In the genomic region with DNA sequence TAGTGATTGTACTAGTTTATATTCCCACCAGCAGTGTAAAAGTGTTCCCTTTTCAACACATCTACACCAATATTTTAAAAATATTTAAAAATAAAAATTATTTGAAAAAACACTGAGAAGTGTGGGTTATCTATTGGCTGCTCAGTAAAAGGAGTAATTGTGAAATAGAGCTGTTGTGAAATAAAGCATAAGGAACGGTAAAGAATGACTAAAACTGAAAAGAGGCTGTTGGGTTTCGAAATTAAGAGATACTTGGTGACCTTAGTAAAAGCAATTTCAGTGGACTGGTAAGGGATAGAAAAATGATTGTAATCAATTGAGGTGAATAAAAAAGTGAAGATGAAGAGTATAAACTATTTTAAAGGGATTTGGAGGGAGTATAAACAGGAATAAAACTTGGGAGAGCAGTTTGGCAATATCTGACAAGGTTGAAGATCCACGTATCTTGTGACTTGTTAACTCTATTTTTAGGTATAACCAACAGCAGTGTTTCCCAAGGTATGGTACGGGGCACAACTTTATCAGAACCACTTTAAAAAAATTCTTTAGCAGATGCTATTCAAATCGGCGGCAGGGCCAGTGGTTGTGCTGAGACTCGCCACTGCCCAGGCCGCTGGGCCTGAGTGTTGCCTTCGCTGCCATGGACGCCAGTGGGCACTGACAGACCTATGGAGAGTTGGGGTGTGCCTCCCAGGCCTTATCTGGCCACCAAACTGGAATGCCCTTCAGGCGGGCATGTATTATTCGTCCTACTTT, we compare ENCODE assay signal across 21 cellular contexts.
A peak's percentile ranks its signal among the peaks of the same experiment; 100 is the strongest.
DNase-seq lines count a peak whose midpoint lies in the region; ATAC-seq and TF ChIP-seq lines count a peak whose summit lies in the region.
"Had no signal": no experiment of that assay in that cellular context is flagged by ENCODE, and none has a peak within 500 bp of the region (broad histone marks: within the 10 kb centered on the region; RNA-seq: fewer than 3 reads in every experiment).

No MANE protein-coding gene starts in this region.

- H3K4me3 Mint-ChIP-seq in activated CD4-positive, alpha-beta T cell treated with anti-CD3 and anti-CD28 coated beads, Interleukin-2, amount 10 ng/mL, durations not matched to agents 7 days and 5 days, result no peak overlapping the region
- H3K4me3 Mint-ChIP-seq: activated CD8-positive, alpha-beta T cell treated with anti-CD3 and anti-CD28 coated beads for 36 hours; B cell; immature natural killer cell had no signal

- TF ChIP-seq CTCF in right atrium auricular region (IDR thresholded peaks at IDR 0.05), result no peak

- DNase-seq in Right ventricle myocardium inferior (ENCODE audit: missing footprints) (no peak), right atrium auricular region (ENCODE audit: low spot score) (no peak), SIG-M5 treated with dmso at 0.1 percent for 504 hours (lab: John Stamatoyannopoulos, UW; ENCODE audit: unreplicated experiment) (peak; percentile 88), fibroblast of peridontal ligament (ENCODE audit: extremely low read depth) (peak; percentile 17), H4 (ENCODE audit: low spot score) (no peak), D341Med (ENCODE audit: low spot score) (no peak)
- no peak for DNase-seq in activated CD4-positive, alpha-beta T cell treated with anti-CD3 and anti-CD28 coated beads, Interleukin-2, amount 10 ng/mL, durations not matched to agents 7 days and 5 days
- DNase-seq: activated CD4-positive, CD25-positive, alpha-beta regulatory T cell; activated CD8-positive, alpha-beta T cell treated with anti-CD3 and anti-CD28 coated beads for 36 hours; activated T-cell treated with anti-CD3 and anti-CD28 coated beads, Interleukin-2, amount 50 U/mL, for 1 hour; COR-L47; immature natural killer cell; lower lobe of right lung; NCI-H1048; NCI-H2029; SK-N-SH; stimulated activated CD8-positive, alpha-beta memory T cell treated with anti-CD3 and anti-CD28 coated beads, Interleukin-4, amount 100 ng/mL, for 48 hours had no signal

- H3K36me3 ChIP-seq in right atrium auricular region, result peaks cover 8% of the 10 kb centered on the region
- H3K36me3 ChIP-seq: lower lobe of right lung, neutrophil, upper lobe of left lung had no signal

- no peak overlapping the region for H3K27ac Mint-ChIP-seq in activated CD4-positive, alpha-beta T cell treated with anti-CD3 and anti-CD28 coated beads, Interleukin-2, amount 10 ng/mL, durations not matched to agents 7 days and 5 days
- H3K27ac Mint-ChIP-seq: activated CD8-positive, alpha-beta T cell treated with anti-CD3 and anti-CD28 coated beads for 36 hours; B cell; immature natural killer cell had no signal

- ATAC-seq in Right ventricle myocardium inferior, result peak; percentile 54
- ATAC-seq in HG02610 (IDR thresholded peaks at IDR 0.05; ENCODE audit: unreplicated experiment), result no peak
- ATAC-seq: activated CD8-positive, alpha-beta T cell treated with anti-CD3 and anti-CD28 coated beads for 36 hours; lower lobe of right lung had no signal

- no peak overlapping the region for H3K27ac ChIP-seq in right atrium auricular region
- H3K27ac ChIP-seq: lower lobe of right lung, neutrophil, upper lobe of left lung had no signal

- H3K4me1 Mint-ChIP-seq in activated CD4-positive, alpha-beta T cell treated with anti-CD3 and anti-CD28 coated beads, Interleukin-2, amount 10 ng/mL, durations not matched to agents 7 days and 5 days, result no peaks in the 10 kb centered on the region
- H3K4me1 Mint-ChIP-seq: B cell, immature natural killer cell had no signal

- POLR2A ChIA-PET in activated CD4-positive, alpha-beta T cell treated with anti-CD3 and anti-CD28 coated beads, Interleukin-2, amount 10 ng/mL, durations not matched to agents 7 days and 5 days (lab: Charles Lee), result no interaction called here

- H3K4me1 ChIP-seq in right atrium auricular region, result no peaks in the 10 kb centered on the region
- H3K4me1 ChIP-seq: lower lobe of right lung, upper lobe of left lung had no signal

- intact Hi-C loops in Right ventricle myocardium inferior (cut with DNase I), result no loop called here

- H3K27me3 ChIP-seq in right atrium auricular region, result no peaks in the 10 kb centered on the region
- H3K27me3 ChIP-seq: neutrophil, upper lobe of left lung had no signal

- CTCF ChIA-PET in activated CD4-positive, alpha-beta T cell treated with anti-CD3 and anti-CD28 coated beads, Interleukin-2, amount 10 ng/mL, durations not matched to agents 7 days and 5 days (lab: Charles Lee), result no interaction called here

- no peaks in the 10 kb centered on the region for H3K27me3 Mint-ChIP-seq in activated CD4-positive, alpha-beta T cell treated with anti-CD3 and anti-CD28 coated beads, Interleukin-2, amount 10 ng/mL, durations not matched to agents 7 days and 5 days
- H3K27me3 Mint-ChIP-seq: activated CD8-positive, alpha-beta T cell treated with anti-CD3 and anti-CD28 coated beads for 36 hours; B cell had no signal

- no peak overlapping the region for H3K4me3 ChIP-seq in right atrium auricular region
- H3K4me3 ChIP-seq: lower lobe of right lung, upper lobe of left lung had no signal

- peaks cover 25% of the 10 kb centered on the region for H3K9me3 Mint-ChIP-seq in activated CD4-positive, alpha-beta T cell treated with anti-CD3 and anti-CD28 coated beads, Interleukin-2, amount 10 ng/mL, durations not matched to agents 7 days and 5 days

- H3K9me3 ChIP-seq in right atrium auricular region, result peaks cover 0 to 20% of the 10 kb centered on the region in 2 donors
- H3K9me3 ChIP-seq: SK-N-SH had no signal

- H3K36me3 Mint-ChIP-seq in activated CD4-positive, alpha-beta T cell treated with anti-CD3 and anti-CD28 coated beads, Interleukin-2, amount 10 ng/mL, durations not matched to agents 7 days and 5 days (ENCODE audit: low read depth), result peaks cover 13% of the 10 kb centered on the region

Comparison
In these comparisons a context has a peak if more than half of its experiments do, and no peak if none do; other contexts are left out.
1. DNase-seq: peak in SIG-M5 treated with dmso at 0.1 percent for 504 hours (single experiment) and fibroblast of peridontal ligament (single experiment); none in Right ventricle myocardium inferior (single experiment), right atrium auricular region (single experiment), H4 (single experiment), activated CD4-positive, alpha-beta T cell treated with anti-CD3 and anti-CD28 coated beads, Interleukin-2, amount 10 ng/mL, durations not matched to agents 7 days and 5 days (single experiment) and D341Med (single experiment).